Comparison of ENCODE assay signal across 24 cellular contexts in the genomic region with DNA sequence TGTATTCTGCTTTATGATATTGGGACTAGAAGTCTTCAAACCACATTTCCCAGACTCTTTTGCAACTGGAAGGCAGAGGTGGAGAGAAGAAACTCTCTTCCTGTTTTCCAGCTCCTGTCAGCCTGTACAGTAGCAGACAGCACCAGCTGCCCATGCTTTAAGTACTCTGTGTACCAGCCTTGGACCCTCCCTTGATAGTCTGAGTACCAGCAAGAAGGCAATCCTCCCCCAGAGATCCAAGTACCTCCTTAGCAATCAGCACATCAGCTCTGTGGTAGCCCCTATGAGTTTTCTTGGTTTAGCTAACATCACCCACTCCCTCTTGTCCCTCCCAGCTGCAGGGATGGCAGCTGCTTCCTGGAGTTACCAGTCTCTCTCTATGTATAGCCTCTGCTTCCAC.
"Had no signal": no experiment of that assay in that cellular context is flagged by ENCODE, and none has a peak within 500 bp of the region (broad histone marks: within the 10 kb centered on the region; RNA-seq: fewer than 3 reads in every experiment).

No MANE protein-coding gene starts in this region.

- H3K9me3 ChIP-seq: Peyer's patch had no signal

- H3K36me3 ChIP-seq: Peyer's patch had no signal

- H3K4me3 ChIP-seq: Peyer's patch had no signal

- ATAC-seq: activated CD8-positive, alpha-beta memory T cell treated with anti-CD3 and anti-CD28 coated beads, Interleukin-2, amount 10 ng/mL, durations not matched to agents 7 days and 5 days; activated naive CD8-positive, alpha-beta T cell treated with anti-CD3 and anti-CD28 coated beads, Interleukin-2, amount 50 U/mL, for 24 hours had no signal

- H3K27me3 ChIP-seq: Peyer's patch had no signal

- DNase-seq: activated B cell treated with CpG ODN at 0.5 μM for 24 hours; activated CD4-positive, alpha-beta T cell treated with anti-CD3 and anti-CD28 coated beads for 1 hour; activated CD4-positive, alpha-beta T cell treated with anti-CD3 and anti-CD28 coated beads, Interleukin-2, amount 10 ng/mL, durations not matched to agents 24 days and 14 days; activated CD4-positive, alpha-beta T cell treated with anti-CD3 and anti-CD28 coated beads, Interleukin-2, amount 50 U/mL, for 48 hours; activated CD8-positive, alpha-beta memory T cell treated with anti-CD3 and anti-CD28 coated beads, Interleukin-2, amount 10 ng/mL, durations not matched to agents 7 days and 5 days; activated effector memory CD4-positive, alpha-beta T cell treated with anti-CD3 and anti-CD28 coated beads, Interleukin-2, amount 50 U/mL, for 16 hours; activated naive CD4-positive, alpha-beta T cell treated with Interleukin-2 at 50 U/mL for 16 hours; activated naive CD8-positive, alpha-beta T cell treated with anti-CD3 and anti-CD28 coated beads, Interleukin-2, amount 50 U/mL, for 24 hours; activated T-cell treated with anti-CD3 and anti-CD28 coated beads, Interleukin-2, amount 50 U/mL, for 24 hours; amygdala; cerebellar nuclear complex; KBM-7; MM.1S; NCI-H146; NCI-H187 treated with DMSO at 0.1 percent for 48 hours; NCI-H2081 treated with DMSO at 0.1 percent for 48 hours; NCI-H446; NCI-H526; NCI-H774; NK-92 treated with Interleukin-12 subunit alpha and Interleukin-12 subunit beta, amount 100 ng/mL, for 24 hours; OCI-M1; Peyer's patch; SHP77 treated with DMSO at 0.1 percent for 48 hours had no signal

- H3K4me1 ChIP-seq: Peyer's patch had no signal

- H3K27ac ChIP-seq: Peyer's patch, RWPE1 had no signal
